19 cellular contexts compared by ENCODE assay signal in the genomic region with DNA sequence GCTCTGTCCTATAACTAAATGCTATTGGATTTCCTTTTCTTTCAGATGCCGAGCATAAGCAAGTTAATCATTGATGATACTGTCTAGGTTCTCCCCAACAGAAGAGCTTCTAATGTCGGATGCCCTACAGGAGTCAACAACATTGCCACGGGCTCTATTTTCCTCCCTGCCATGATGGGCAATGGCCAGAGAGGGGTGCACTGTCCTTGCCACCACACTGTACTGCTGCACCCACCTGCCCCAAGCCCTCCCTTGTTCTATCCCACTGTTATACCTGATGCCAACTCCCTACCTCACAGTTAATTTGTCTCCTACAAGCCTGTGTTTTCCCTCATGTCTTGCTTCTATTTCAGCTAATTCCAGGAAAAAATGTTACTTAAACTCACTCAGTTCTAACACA.
DNase-seq lines count a peak whose midpoint lies in the region; ATAC-seq and TF ChIP-seq lines count a peak whose summit lies in the region.
"Had no signal": no experiment of that assay in that cellular context is flagged by ENCODE, and none has a peak within 500 bp of the region (broad histone marks: within the 10 kb centered on the region; RNA-seq: fewer than 3 reads in every experiment).

No MANE protein-coding gene starts in this region.

- H4K20me1 ChIP-seq in H9 (ENCODE audit: control insufficient read depth, insufficient read depth, insufficient read length) = no peaks in the 10 kb centered on the region
- no peaks in the 10 kb centered on the region for H4K20me1 ChIP-seq in SK-N-SH (ENCODE audit: insufficient read depth)

- POLR2A ChIA-PET in WTC11 (lab: Charles Lee) = no interaction called here
- POLR2A ChIA-PET in SK-N-SH (lab: Yijun Ruan, JAX) = no interaction called here

- no peak overlapping the region for H3K56ac ChIP-seq in H9 (ENCODE audit: insufficient read length, low read depth, low read length)

- no peak overlapping the region for H4K8ac ChIP-seq in H9 (replicated peaks; ENCODE audit: insufficient read length, low read depth, low read length)

- no peaks in the 10 kb centered on the region for H3K9me2 ChIP-seq in SK-N-SH

- WGBS in H9 (ENCODE audit: extremely low coverage, insufficient read length, low lambda C conversion rate) = no CpG with 5 or more reads among the region's 3 CpGs
- WGBS in endodermal cell (ENCODE audit: insufficient coverage in 1 of 2, insufficient read length in 1 of 2), 2 experiments = 82 to 90% methylated on average over 3 of the region's 3 CpGs
- WGBS in SK-N-SH (ENCODE audit: low lambda C conversion rate) = 20% methylated on average over 3 of the region's 3 CpGs

- H2BK12ac ChIP-seq in H9 (ENCODE audit: insufficient read length, low read depth, low read length) = no peak overlapping the region

- no peak overlapping the region for H3K23ac ChIP-seq in H9 (ENCODE audit: insufficient read length, low read depth, low read length)

- H3K27ac ChIP-seq in H9 (ENCODE audit: insufficient read length, low read depth, low read length) = no peak overlapping the region
- no peak overlapping the region for H3K27ac ChIP-seq in endodermal cell (ENCODE audit: low read depth, low read length)
- no peak overlapping the region for H3K27ac ChIP-seq in SK-N-SH (ENCODE audit: low read depth in 2 of 2, low read length in 1 of 2)
- H3K27ac ChIP-seq: C4-2B, GM23248 had no signal

- H3T11ph ChIP-seq in H9 (ENCODE audit: low read length) = no peak overlapping the region

- H3K27me3 Mint-ChIP-seq in H9 (ENCODE audit: low read depth) (no peaks in the 10 kb centered on the region), WTC11 (ENCODE audit: low read depth) (peaks cover under 1% of the 10 kb centered on the region; the same call in 1 of the 2 replicates), endodermal cell (ENCODE audit: insufficient read depth) (no peaks in the 10 kb centered on the region)
- H3K27me3 Mint-ChIP-seq: CD4-positive, alpha-beta T cell; IgD-negative memory B cell had no signal

- peak overlapping the region in 2 of 3 experiments; percentile 41 to 84; a peak in 2 of 7 replicates for H3K27ac Mint-ChIP-seq in H9
- no peak overlapping the region for H3K27ac Mint-ChIP-seq in WTC11
- no peak overlapping the region for H3K27ac Mint-ChIP-seq in endodermal cell
- H3K27ac Mint-ChIP-seq: CD4-positive, alpha-beta T cell; HFFc6; IgD-negative memory B cell had no signal

- H2BK20ac ChIP-seq in H9 (ENCODE audit: low read depth, low read length, poor library complexity, severe bottlenecking) = no peak overlapping the region

- H3K18ac ChIP-seq in H9 (ENCODE audit: insufficient read length, low read depth, low read length) = no peak overlapping the region

- H3K4ac ChIP-seq in H9 (ENCODE audit: low read depth, low read length) = no peak overlapping the region

- H3K27me3 ChIP-seq in H9 (ENCODE audit: insufficient read depth, low read length) = no peaks in the 10 kb centered on the region
- no peaks in the 10 kb centered on the region for H3K27me3 ChIP-seq in endodermal cell (ENCODE audit: control insufficient read depth, insufficient read depth, low read length, poor library complexity, severe bottlenecking)
- no peaks in the 10 kb centered on the region for H3K27me3 ChIP-seq in SK-N-SH (ENCODE audit: insufficient read depth)

- H3K36me3 ChIP-seq in endodermal cell (ENCODE audit: control insufficient read depth, insufficient read depth, low read length) = no peaks in the 10 kb centered on the region
- no peaks in the 10 kb centered on the region for H3K36me3 ChIP-seq in SK-N-SH (replicated peaks in 1 of 2; ENCODE audit: control insufficient read depth in 1 of 2, insufficient read depth in 2 of 2, low read length in 1 of 2)

- TF ChIP-seq EP300 in SK-N-SH (IDR thresholded peaks at IDR 0.05; ENCODE audit: borderline replicate concordance in 1 of 2, low read depth in 1 of 2, low read length in 1 of 2) = no peak

- H3K4me3 Mint-ChIP-seq in H9 = no peak overlapping the region
- no peak overlapping the region for H3K4me3 Mint-ChIP-seq in WTC11
- no peak overlapping the region for H3K4me3 Mint-ChIP-seq in endodermal cell
- H3K4me3 Mint-ChIP-seq: CD4-positive, alpha-beta T cell; HFFc6; IgD-negative memory B cell had no signal

- H2BK5ac ChIP-seq in H9 (ENCODE audit: insufficient read length, low read length) = no peak overlapping the region

- H2BK15ac ChIP-seq in H9 (ENCODE audit: low read depth, low read length) = no peak overlapping the region

- no peak overlapping the region for H2AK5ac ChIP-seq in H9 (ENCODE audit: insufficient read length, low read length)

- peaks cover 4% of the 10 kb centered on the region; the same call in 1 of the 2 replicates for H3K4me1 ChIP-seq in H9 (ENCODE audit: insufficient read depth, low read length)
- no peaks in the 10 kb centered on the region for H3K4me1 ChIP-seq in endodermal cell (ENCODE audit: control insufficient read depth, insufficient read depth, low read length)
- no peaks in the 10 kb centered on the region for H3K4me1 ChIP-seq in SK-N-SH (ENCODE audit: control insufficient read depth in 1 of 2, insufficient read depth in 2 of 2, low read depth in 1 of 2, low read length in 1 of 2)

- peak; percentile 24; the same call in 1 of the 3 replicates for TF ChIP-seq CTCF in H9 (conservative IDR thresholded peaks at IDR 0.05)
- TF ChIP-seq CTCF in WTC11 (IDR thresholded peaks at IDR 0.05) = no peak
- peak; percentile 36 for TF ChIP-seq CTCF in endodermal cell (conservative IDR thresholded peaks at IDR 0.05)
- no peak for TF ChIP-seq CTCF in SK-N-SH (IDR thresholded peaks at IDR 0.05)

- H3K9ac ChIP-seq in H9 (ENCODE audit: extremely low read depth, insufficient read length, low read length) (no peak overlapping the region), endodermal cell (ENCODE audit: extremely low read depth, low read length, poor library complexity, severe bottlenecking) (no peak overlapping the region), SK-N-SH (no peak overlapping the region)
- H3K9ac ChIP-seq: GM23248 had no signal

- no peak overlapping the region for H2AFZ ChIP-seq in H9 (ENCODE audit: low read length)
- no peak overlapping the region for H2AFZ ChIP-seq in SK-N-SH (ENCODE audit: low read depth)
- H2AFZ ChIP-seq: GM23248 had no signal

- peaks cover 0 to 22% of the 10 kb centered on the region in 2 experiments; a peak in 1 of 4 replicates for H3K4me1 Mint-ChIP-seq in H9
- H3K4me1 Mint-ChIP-seq in WTC11 = no peaks in the 10 kb centered on the region; the same call in 1 of the 2 replicates
- H3K4me1 Mint-ChIP-seq in endodermal cell = no peaks in the 10 kb centered on the region
- H3K4me1 Mint-ChIP-seq: IgD-negative memory B cell had no signal

- H3K79me2 ChIP-seq in H9 (ENCODE audit: insufficient read depth, low read length) = no peaks in the 10 kb centered on the region
- H3K79me2 ChIP-seq in SK-N-SH (ENCODE audit: insufficient read depth) = no peaks in the 10 kb centered on the region

- no peak overlapping the region for H4K91ac ChIP-seq in H9 (ENCODE audit: insufficient read length, low read depth, low read length)

- no peaks in the 10 kb centered on the region for H3K23me2 ChIP-seq in H9 (ENCODE audit: insufficient read length, low read depth, low read length, poor library complexity, severe bottlenecking)

- DNase-seq in COLO668 (lab: John Stamatoyannopoulos, UW; ENCODE audit: unreplicated experiment) (peak; percentile 41), H9 (no peak), WTC11 (ENCODE audit: low spot score) (peak; percentile 17), endodermal cell (peak; percentile 45), SK-N-SH (no peak), NCI-H1417 (lab: John Stamatoyannopoulos, UW) (no peak), NOMO-1 treated with dmso at 0.1 percent for 144 hours (lab: John Stamatoyannopoulos, UW; ENCODE audit: unreplicated experiment) (no peak)
- DNase-seq: AML-193; CD4-positive, alpha-beta T cell; DMS153; DMS79; GDM1; GM23248; HFFc6 had no signal

- H3K9me3 ChIP-seq in H9 (ENCODE audit: control insufficient read depth, low read depth, low read length) = peaks cover 4% of the 10 kb centered on the region
- peaks cover 8% of the 10 kb centered on the region for H3K9me3 ChIP-seq in endodermal cell (ENCODE audit: control insufficient read depth, low read length)
- no peaks in the 10 kb centered on the region for H3K9me3 ChIP-seq in SK-N-SH

- H3K79me1 ChIP-seq in H9 (ENCODE audit: insufficient read depth, low read depth, low read length, poor library complexity, severe bottlenecking) = no peaks in the 10 kb centered on the region

- H4K5ac ChIP-seq in H9 (ENCODE audit: insufficient read length, low read depth, low read length) = no peak overlapping the region

- H3K14ac ChIP-seq in H9 (ENCODE audit: insufficient read depth, low read length) = no peak overlapping the region

- H3F3A ChIP-seq in SK-N-SH (replicated peaks; ENCODE audit: insufficient read depth) = no peaks in the 10 kb centered on the region

- H2BK120ac ChIP-seq in H9 (ENCODE audit: low read depth, low read length, poor library complexity, severe bottlenecking) = no peak overlapping the region

- H3K36me3 Mint-ChIP-seq in H9 (ENCODE audit: insufficient read depth in 1 of 3, low read depth in 3 of 3) = no peaks in the 10 kb centered on the region
- H3K36me3 Mint-ChIP-seq in WTC11 = peaks cover 2% of the 10 kb centered on the region; the same call in 1 of the 2 replicates
- H3K36me3 Mint-ChIP-seq in endodermal cell (ENCODE audit: low read depth) = no peaks in the 10 kb centered on the region
- H3K36me3 Mint-ChIP-seq: IgD-negative memory B cell had no signal

- TF ChIP-seq RAD21 in SK-N-SH (IDR thresholded peaks at IDR 0.05; ENCODE audit: low read length) = no peak

- no peak overlapping the region for H3K4me3 ChIP-seq in endodermal cell (ENCODE audit: low read length)
- H3K4me3 ChIP-seq in SK-N-SH (ENCODE audit: low read depth in 2 of 2, low read length in 1 of 2) = no peak overlapping the region
- H3K4me3 ChIP-seq: GM23248 had no signal

- CTCF ChIA-PET in WTC11 (lab: Charles Lee) = interaction anchor here (1.2 kb wide), 2 partner anchors 139 to 796 kb away, joined by 3 read pairs; no protein-coding TSS in a partner anchor
- CTCF ChIA-PET in SK-N-SH (lab: Yijun Ruan, JAX) = interaction anchor here (0.8 kb wide), 1 partner anchor 15 kb away, joined by 3 read pairs; no protein-coding TSS in a partner anchor

- H3K4me2 ChIP-seq in H9 (ENCODE audit: insufficient read depth, insufficient read length, low read length) (no peak overlapping the region), SK-N-SH (no peak overlapping the region)

- ATAC-seq in WTC11 (peak; percentile 58; the same call in 1 of the 2 replicates), HG03439 (IDR thresholded peaks at IDR 0.05; ENCODE audit: unreplicated experiment) (no peak)
- ATAC-seq: HCT116, HepG2 had no signal

- H3K9me3 Mint-ChIP-seq in H9 = peaks cover 5 to 8% of the 10 kb centered on the region in 2 experiments; a peak in 4 of 5 replicates
- H3K9me3 Mint-ChIP-seq in WTC11 = peaks cover 17% of the 10 kb centered on the region
- no peaks in the 10 kb centered on the region for H3K9me3 Mint-ChIP-seq in endodermal cell
- H3K9me3 Mint-ChIP-seq: CD4-positive, alpha-beta T cell had no signal

TF ChIP-seq in SK-N-SH, 30 proteins besides CTCF, POLR2A, EP300 and RAD21 (continues in another document):
- TF ChIP-seq MXI1 (IDR thresholded peaks at IDR 0.05; ENCODE audit: low read depth, low read length) (no peak), RFX5 (IDR thresholded peaks at IDR 0.05; ENCODE audit: low read length) (no peak)

Comparison
In these comparisons a context has a peak if more than half of its experiments do, and no peak if none do; other contexts are left out.
1. DNase-seq: peak in COLO668 (single experiment), WTC11 (single experiment) and endodermal cell (single experiment); none in H9 (single experiment), SK-N-SH (single experiment), NCI-H1417 (0 of 3) and NOMO-1 treated with dmso at 0.1 percent for 144 hours (single experiment).
2. H3K27ac Mint-ChIP-seq: peak in H9 (2 of 3); none in WTC11 (single experiment) and endodermal cell (single experiment).
3. CTCF ChIP-seq: peak in H9 (single experiment) and endodermal cell (single experiment); none in WTC11 (single experiment) and SK-N-SH (single experiment).